Comparison of ENCODE assay signal across 24 cellular contexts in the genomic region with DNA sequence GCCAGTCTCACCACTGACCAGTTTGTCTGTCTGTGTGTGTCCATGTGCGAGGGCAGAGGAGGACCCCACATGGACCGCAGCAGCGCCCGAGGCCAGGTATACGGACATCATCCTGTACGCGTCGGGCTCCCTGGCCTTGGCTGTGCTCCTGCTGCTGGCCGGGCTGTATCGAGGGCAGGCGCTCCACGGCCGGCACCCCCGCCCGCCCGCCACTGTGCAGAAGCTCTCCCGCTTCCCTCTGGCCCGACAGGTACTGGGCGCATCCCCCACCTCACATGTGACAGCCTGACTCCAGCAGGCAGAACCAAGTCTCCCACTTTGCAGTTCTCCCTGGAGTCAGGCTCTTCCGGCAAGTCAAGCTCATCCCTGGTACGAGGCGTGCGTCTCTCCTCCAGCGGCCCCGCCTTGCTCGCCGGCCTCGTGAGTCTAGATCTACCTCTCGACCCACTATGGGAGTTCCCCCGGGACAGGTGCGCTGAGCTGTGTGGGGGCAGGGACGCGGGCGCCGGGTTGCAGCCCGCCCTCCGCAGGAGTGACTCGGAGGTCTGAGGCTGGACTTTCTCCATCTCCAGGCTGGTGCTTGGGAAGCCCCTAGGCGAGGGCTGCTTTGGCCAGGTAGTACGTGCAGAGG. TPM values are rescaled to one million over a fixed set of nuclear protein-coding genes. Genes with fewer than 3 reads are reported as not detected.
A peak's percentile ranks its signal among the peaks of the same experiment; 100 is the strongest.
DNase-seq lines count a peak whose midpoint lies in the region; ATAC-seq, FAIRE-seq and TF ChIP-seq lines count a peak whose summit lies in the region.
"Had no signal": no experiment of that assay in that cellular context is flagged by ENCODE, and none has a peak within 500 bp of the region (broad histone marks: within the 10 kb centered on the region; RNA-seq: fewer than 3 reads in every experiment).

No MANE protein-coding gene starts in this region.

- TF ChIP-seq RAD21 in HepG2 (CRISPR knock-in tag; IDR thresholded peaks at IDR 0.05), result no peak

- no peak overlapping the region for H3K14ac ChIP-seq in mesenchymal stem cell (ENCODE audit: low read length in 2 of 2)

- TF ChIP-seq EP300 in HepG2 (IDR thresholded peaks at IDR 0.05; ENCODE audit: low read depth in 2 of 2, low read length in 2 of 2) (no peak), HepG2 (CRISPR knock-in tag; IDR thresholded peaks at IDR 0.05; ENCODE audit: borderline replicate concordance) (no peak), transverse colon (IDR thresholded peaks at IDR 0.05; ENCODE audit: low read depth) (no peak)

- in situ Hi-C loops in HepG2 (cut with HindIII; ENCODE audit: extremely low pct_ligation_motif_present, low pct_unique_long_range_greater_than_20kb) (no loop called here), transverse colon (cut with MboI; ENCODE audit: low pct_ligation_motif_present in 1 of 4, low pct_unique_long_range_greater_than_20kb in 1 of 4, low sequenced_read_pairs in 3 of 4) (no loop called here)

- peak overlapping the region; percentile 43 for H2AK5ac ChIP-seq in mesenchymal stem cell (ENCODE audit: low read length, severe bottlenecking)

- no peak overlapping the region for H3K18ac ChIP-seq in mesenchymal stem cell (ENCODE audit: low read depth in 1 of 2, low read length in 2 of 2)

- no TSS peak for BruUV-seq in HepG2 (replicated peaks; lab: Mats Ljungman, UMichigan)

- no peak overlapping the region for H3K9ac ChIP-seq in HepG2 (ENCODE audit: insufficient read depth, low read depth, low read length)
- H3K9ac ChIP-seq in mesenchymal stem cell (ENCODE audit: low read length), result no peak overlapping the region

- H3K36me3 ChIP-seq in HepG2 (replicated peaks in 1 of 2; ENCODE audit: control insufficient read depth in 1 of 2, insufficient read depth in 2 of 2, low read length in 2 of 2), result peaks cover 36 to 67% of the 10 kb centered on the region in 2 experiments
- peaks cover 0 to 32% (median 16%) of the 10 kb centered on the region in 4 donors for H3K36me3 ChIP-seq in right lobe of liver
- H3K36me3 ChIP-seq in body of pancreas (replicated peaks in 1 of 2; ENCODE audit: insufficient read depth in 1 of 2, low read depth in 2 of 2), result peaks cover 0 to 9% of the 10 kb centered on the region in 2 donors
- H3K36me3 ChIP-seq in mesenchymal stem cell (ENCODE audit: control insufficient read depth in 1 of 2, insufficient read depth in 2 of 2, low read depth in 1 of 2, low read length in 2 of 2), result peaks cover 0 to 82% of the 10 kb centered on the region in 2 experiments
- H3K36me3 ChIP-seq in transverse colon, result no peaks in the 10 kb centered on the region
- H3K36me3 ChIP-seq: BE2C had no signal

- WGBS in HepG2 (ENCODE audit: low lambda C conversion rate), result 97% methylated on average over 24 of the region's 40 CpGs
- WGBS in right lobe of liver (ENCODE audit: insufficient coverage, low coverage, low lambda C conversion rate, missing lambda C conversion rate), result 80% methylated on average over 9 of the region's 40 CpGs
- 90 to 93% methylated on average over 3 to 37 of the region's 40 CpGs for WGBS in body of pancreas, 2 donors
- 95% methylated on average over 40 of the region's 40 CpGs for WGBS in mesenchymal stem cell
- WGBS in transverse colon (ENCODE audit: low coverage in 1 of 2), 2 donors, result 94% methylated on average over 39 of the region's 40 CpGs; no CpG with 5 or more reads in 1 of the 2 donors

- H2BK15ac ChIP-seq in mesenchymal stem cell (ENCODE audit: low read depth, poor library complexity, severe bottlenecking), result no peak overlapping the region

- H4K20me1 ChIP-seq in HepG2 (ENCODE audit: insufficient read depth, low read length), result peaks cover 12% of the 10 kb centered on the region

- H4K91ac ChIP-seq in mesenchymal stem cell (ENCODE audit: low read length), result peak overlapping the region; percentile 31

- H3K4me3 ChIP-seq in HepG2 (replicated peaks in 1 of 3; ENCODE audit: insufficient read depth in 1 of 3, low read depth in 2 of 3, low read length in 3 of 3) (no peak overlapping the region), right lobe of liver (no peak overlapping the region), body of pancreas (no peak overlapping the region), mesenchymal stem cell (ENCODE audit: insufficient read depth in 1 of 2, low read depth in 1 of 2, low read length in 2 of 2) (no peak overlapping the region), transverse colon (no peak overlapping the region)

- intact Hi-C loops in HepG2 (cut with micrococcal nuclease; ENCODE audit: unreplicated experiment), result no loop called here
- intact Hi-C loops in right lobe of liver (cut with DNase I), result no loop called here
- intact Hi-C loops in body of pancreas (cut with DNase I), result loop anchor here (10.0 kb wide), 1 partner anchor 438 kb away; no protein-coding TSS in a partner anchor
- intact Hi-C loops in transverse colon (cut with DNase I; ENCODE audit: low total_unique reads), result loop anchor here (10.0 kb wide), 1 partner anchor 1628 kb away; no protein-coding TSS in a partner anchor

- H2BK120ac ChIP-seq in mesenchymal stem cell (ENCODE audit: low read depth, low read length), result no peak overlapping the region

- POLR2A ChIA-PET in HepG2 (lab: Yijun Ruan, JAX), result no interaction called here

- ATAC-seq in HepG2 (no peak), right lobe of liver (no peak), body of pancreas (no peak), GM21390 (IDR thresholded peaks at IDR 0.05; ENCODE audit: unreplicated experiment) (no peak)
- ATAC-seq: HCT116 had no signal

- CTCF ChIA-PET in HepG2 (lab: Yijun Ruan, JAX; ENCODE audit: low intra/inter-chr PET ratio, low total read pairs), result no interaction called here

- H3K9me3 ChIP-seq in HepG2 (ENCODE audit: low read length) (no peaks in the 10 kb centered on the region), right lobe of liver (no peaks in the 10 kb centered on the region), body of pancreas (no peaks in the 10 kb centered on the region), mesenchymal stem cell (ENCODE audit: control insufficient read depth, low read length) (no peaks in the 10 kb centered on the region), transverse colon (no peaks in the 10 kb centered on the region)
- H3K9me3 ChIP-seq: BE2C, Caco-2 had no signal

- H3K4me1 ChIP-seq in HepG2 (ENCODE audit: insufficient read depth, low read length), result peaks cover 100% of the 10 kb centered on the region
- H3K4me1 ChIP-seq in right lobe of liver, result peaks cover 2 to 66% (median 22%) of the 10 kb centered on the region in 4 donors
- peaks cover 73% of the 10 kb centered on the region for H3K4me1 ChIP-seq in body of pancreas
- H3K4me1 ChIP-seq in mesenchymal stem cell (ENCODE audit: control insufficient read depth, insufficient read depth, low read depth, low read length), result peaks cover 68% of the 10 kb centered on the region
- peaks cover 9 to 49% (median 34%) of the 10 kb centered on the region in 4 donors for H3K4me1 ChIP-seq in transverse colon

- peaks cover 9% of the 10 kb centered on the region for H3K79me1 ChIP-seq in mesenchymal stem cell (replicated peaks; ENCODE audit: low read length, poor library complexity, severe bottlenecking)

- H3K27me3 ChIP-seq in HepG2 (ENCODE audit: control insufficient read depth in 1 of 2, insufficient read depth in 2 of 2, low read length in 2 of 2), result no peaks in the 10 kb centered on the region; a peak in 1 of 5 replicates
- no peaks in the 10 kb centered on the region for H3K27me3 ChIP-seq in right lobe of liver
- H3K27me3 ChIP-seq in body of pancreas, result no peaks in the 10 kb centered on the region
- H3K27me3 ChIP-seq in mesenchymal stem cell (ENCODE audit: control insufficient read depth in 1 of 2, insufficient read depth in 1 of 2, low read length in 2 of 2), result peaks cover 0 to 25% of the 10 kb centered on the region in 2 experiments
- no peaks in the 10 kb centered on the region for H3K27me3 ChIP-seq in transverse colon
- H3K27me3 ChIP-seq: BE2C had no signal

- H3K4me2 ChIP-seq in HepG2 (ENCODE audit: low read depth, low read length) (no peak overlapping the region), mesenchymal stem cell (ENCODE audit: low read length, poor library complexity, severe bottlenecking) (no peak overlapping the region)

- H3K79me2 ChIP-seq in HepG2 (ENCODE audit: insufficient read depth, low read length), result peaks cover 38% of the 10 kb centered on the region

- no peak overlapping the region for H2BK5ac ChIP-seq in mesenchymal stem cell (ENCODE audit: low read depth, low read length, poor library complexity, severe bottlenecking)

- FAIRE-seq in HepG2 (lab: Jason Lieb, UNC), result no peak
- FAIRE-seq: A204.1, D721Med had no signal

- no peak overlapping the region for H2BK12ac ChIP-seq in mesenchymal stem cell (ENCODE audit: low read length in 2 of 2)

- TF ChIP-seq CTCF in HepG2 (CRISPR knock-in tag; IDR thresholded peaks at IDR 0.05), result no peak
- no peak for TF ChIP-seq CTCF in right lobe of liver (IDR thresholded peaks at IDR 0.05)
- TF ChIP-seq CTCF in body of pancreas (IDR thresholded peaks at IDR 0.05), result no peak
- no peak for TF ChIP-seq CTCF in transverse colon (IDR thresholded peaks at IDR 0.05)

- DNase-seq in HepG2 (ENCODE audit: low spot score) (no peak), right lobe of liver (no peak), body of pancreas (no peak), mesenchymal stem cell (no peak), transverse colon (no peak), Kasumi-1 (lab: John Stamatoyannopoulos, UW) (no peak), NCI-H526 treated with DMSO at 0.1 percent for 48 hours (lab: John Stamatoyannopoulos, UW) (no peak)
- DNase-seq: ACHN; BE2C; C1 segment of cervical spinal cord; Caco-2; CD4-positive, CD25-positive, alpha-beta regulatory T cell; CD8-positive, alpha-beta memory T cell; DMS153; DMS79; GDM1; GOT3; H7; HFFc6 had no signal

- H2AFZ ChIP-seq in HepG2 (ENCODE audit: low read length) (no peak overlapping the region), mesenchymal stem cell (ENCODE audit: low read depth, low read length) (no peak overlapping the region)

- TF ChIP-seq POLR2A in HepG2 (IDR thresholded peaks at IDR 0.05; ENCODE audit: insufficient read depth in 1 of 2, low read depth in 2 of 2, low read length in 2 of 2) (0 out of 4 replicates have a peak, but pooled peaks of 1 of the 2 experiments have one; percentile 14), right lobe of liver (IDR thresholded peaks at IDR 0.05) (no peak), body of pancreas (IDR thresholded peaks at IDR 0.05) (no peak), transverse colon (IDR thresholded peaks at IDR 0.05) (no peak)

- H3K27ac ChIP-seq in HepG2 (ENCODE audit: extremely low read length, insufficient read depth, low read length), result no peak overlapping the region
- H3K27ac ChIP-seq in right lobe of liver, result peak overlapping the region in 1 of 3 donors; percentile 78
- H3K27ac ChIP-seq in body of pancreas, result peak overlapping the region in 3 of 4 donors; percentile 20 to 78 (median 71)
- no peak overlapping the region for H3K27ac ChIP-seq in mesenchymal stem cell (ENCODE audit: low read length, poor library complexity, severe bottlenecking)
- peak overlapping the region in 3 of 4 donors; percentile 49 to 68 (median 54) for H3K27ac ChIP-seq in transverse colon
- H3K27ac ChIP-seq: HL-60 had no signal

- no peak overlapping the region for H3K23ac ChIP-seq in mesenchymal stem cell (ENCODE audit: low read length in 2 of 2)

- H3K4ac ChIP-seq in mesenchymal stem cell (ENCODE audit: low read depth in 1 of 2, low read length in 2 of 2), result no peak overlapping the region

- H4K8ac ChIP-seq in mesenchymal stem cell (ENCODE audit: low read length), result no peak overlapping the region

RNA-seq across cellular contexts. Expression of a gene that starts 6.5 kb away (rescaled TPM):
- total RNA-seq in HepG2 (2016; rRNA removed; fragmentation: Illumina TruSeq; extraction: Trizol) (109 and 219 TPM in 2 replicates), right lobe of liver (10 to 100 TPM; 38.9 to 73.3 (median 55.1) TPM), body of pancreas (10 to 100 TPM; 33.7 to 63.9 TPM), transverse colon (10 to 100 TPM; 15.3 to 86.2 (median 22.2) TPM)
- 52.3 and 56.4 TPM in 2 replicates for total RNA-seq in HepG2 (2016; cell fraction: cytosol; rRNA removed; fragmentation: Illumina TruSeq; extraction: Trizol; ENCODE audit: low read depth)
- total RNA-seq in HepG2 (2016; cell fraction: insoluble cytoplasmic fraction; rRNA removed; fragmentation: Illumina TruSeq; extraction: Trizol), result 90.0 and 222 TPM in 2 replicates
- 106 and 116 TPM in 2 replicates for total RNA-seq in HepG2 (2016; cell fraction: membrane; rRNA removed; fragmentation: Illumina TruSeq; extraction: Trizol)
- total RNA-seq in HepG2 (2016; cell fraction: nucleus; rRNA removed; fragmentation: Illumina TruSeq; extraction: Trizol), result 196 and 244 TPM in 2 replicates
- polyA plus RNA-seq in HepG2 (2011; rRNA removed), result 129 and 188 TPM in 2 replicates
- polyA plus RNA-seq in HepG2 (2011; cell fraction: cytosol; rRNA removed), result 134 and 208 TPM in 2 replicates
- polyA plus RNA-seq in HepG2 (2011; cell fraction: nucleus; rRNA removed), result 419 and 525 TPM in 2 replicates
- polyA plus RNA-seq in HepG2 (2012), result 133 and 146 TPM in 2 replicates
- 42.6 and 44.6 TPM in 2 replicates for polyA plus RNA-seq in HepG2 (2016; cell fraction: cytosol; fragmentation: Illumina TruSeq; extraction: Trizol; ENCODE audit: low read depth)
- polyA plus RNA-seq in HepG2 (2016; cell fraction: insoluble cytoplasmic fraction; fragmentation: Illumina TruSeq; extraction: Trizol; ENCODE audit: low read depth), result 85.7 and 113 TPM in 2 replicates
- 86.4 and 98.3 TPM in 2 replicates for polyA plus RNA-seq in HepG2 (2016; cell fraction: membrane; fragmentation: Illumina TruSeq; extraction: Trizol; ENCODE audit: low read depth)
- polyA plus RNA-seq in HepG2 (2016; cell fraction: nucleus; fragmentation: Illumina TruSeq; extraction: Trizol; ENCODE audit: insufficient read depth, low read depth), result 453 and 457 TPM in 2 replicates
- polyA minus RNA-seq in HepG2 (2011; rRNA and poly(A)+ RNA removed; ENCODE audit: low replicate concordance), result 8.0 and 375 TPM in 2 replicates
- 121 and 152 TPM in 2 replicates for polyA minus RNA-seq in HepG2 (2011; cell fraction: cytosol; rRNA and poly(A)+ RNA removed)
- polyA minus RNA-seq in HepG2 (2011; cell fraction: nucleus; rRNA and poly(A)+ RNA removed), result 148 and 160 TPM in 2 replicates
- 16.1 TPM for polyA plus RNA-seq in mesenchymal stem cell (2013, experiment 1 of 2)
- 16.0 TPM for polyA plus RNA-seq in mesenchymal stem cell (2013, experiment 2 of 2)

RNA-seq across cellular contexts. Expression of a gene that starts 40.4 kb away (rescaled TPM):
- total RNA-seq in HepG2 (2016; rRNA removed; fragmentation: Illumina TruSeq; extraction: Trizol) (0.09 and 0.18 TPM in 2 replicates), right lobe of liver (10 to 100 TPM; 13.1 to 33.1 (median 23.6) TPM), body of pancreas (10 to 100 TPM; 29.8 to 32.0 TPM), transverse colon (10 to 100 TPM; 32.6 to 84.9 (median 60.7) TPM)
- total RNA-seq in HepG2 (2016; cell fraction: cytosol; rRNA removed; fragmentation: Illumina TruSeq; extraction: Trizol; ENCODE audit: low read depth), result under 0.01 TPM in 1 of 2 replicates, not detected in the other
- 0.04 and 0.09 TPM in 2 replicates for total RNA-seq in HepG2 (2016; cell fraction: insoluble cytoplasmic fraction; rRNA removed; fragmentation: Illumina TruSeq; extraction: Trizol)
- 0.10 and 0.12 TPM in 2 replicates for total RNA-seq in HepG2 (2016; cell fraction: membrane; rRNA removed; fragmentation: Illumina TruSeq; extraction: Trizol)
- 0.16 and 0.19 TPM in 2 replicates for total RNA-seq in HepG2 (2016; cell fraction: nucleus; rRNA removed; fragmentation: Illumina TruSeq; extraction: Trizol)
- polyA plus RNA-seq in HepG2 (2011; rRNA removed), result 0.01 and 0.05 TPM in 2 replicates
- polyA plus RNA-seq in HepG2 (2011; cell fraction: cytosol; rRNA removed), result under 0.01 and 0.01 TPM in 2 replicates
- 0.06 and 0.09 TPM in 2 replicates for polyA plus RNA-seq in HepG2 (2011; cell fraction: nucleus; rRNA removed)
- polyA plus RNA-seq in HepG2 (2012), result 0.01 TPM in 1 of 2 replicates, not detected in the other
- polyA plus RNA-seq in HepG2 (2016; cell fraction: cytosol; fragmentation: Illumina TruSeq; extraction: Trizol; ENCODE audit: low read depth), result not detected in 2 replicates
- not detected in 2 replicates for polyA plus RNA-seq in HepG2 (2016; cell fraction: insoluble cytoplasmic fraction; fragmentation: Illumina TruSeq; extraction: Trizol; ENCODE audit: low read depth)
- not detected in 2 replicates for polyA plus RNA-seq in HepG2 (2016; cell fraction: membrane; fragmentation: Illumina TruSeq; extraction: Trizol; ENCODE audit: low read depth)
- polyA plus RNA-seq in HepG2 (2016; cell fraction: nucleus; fragmentation: Illumina TruSeq; extraction: Trizol; ENCODE audit: insufficient read depth, low read depth), result 0.07 and 0.29 TPM in 2 replicates
- 0.12 and 50.5 TPM in 2 replicates for polyA minus RNA-seq in HepG2 (2011; rRNA and poly(A)+ RNA removed; ENCODE audit: low replicate concordance)
- 0.10 and 0.26 TPM in 2 replicates for polyA minus RNA-seq in HepG2 (2011; cell fraction: cytosol; rRNA and poly(A)+ RNA removed)
- 0.12 and 0.52 TPM in 2 replicates for polyA minus RNA-seq in HepG2 (2011; cell fraction: nucleus; rRNA and poly(A)+ RNA removed)
- 15.1 TPM for polyA plus RNA-seq in mesenchymal stem cell (2013, experiment 1 of 2)
- polyA plus RNA-seq in mesenchymal stem cell (2013, experiment 2 of 2), result 14.0 TPM

Comparison
In these comparisons a context has a peak if more than half of its experiments do, and no peak if none do; other contexts are left out.
1. RNA of a gene that starts 40.4 kb away (total RNA-seq): 32.6 to 84.9 TPM in transverse colon, 29.8 to 32.0 TPM in body of pancreas and 13.1 to 33.1 TPM in right lobe of liver; under 0.01 to 0.19 TPM in HepG2; every median in the first group is over 10 times any median in the second.
2. H3K27ac ChIP-seq: peak in body of pancreas (3 of 4) and transverse colon (3 of 4); none in HepG2 (single experiment) and mesenchymal stem cell (single experiment).
3. intact Hi-C loops: an anchor here in body of pancreas (10.0 kb wide) and transverse colon (10.0 kb wide); none called in HepG2 and right lobe of liver.